Comparison of ENCODE assay signal across 8 cellular contexts in genomic region chr5:137629646-137630045, GRCh38.
DNase-seq lines count a peak whose midpoint lies in the region; ATAC-seq, FAIRE-seq and TF ChIP-seq lines count a peak whose summit lies in the region.

No MANE protein-coding gene starts in this region.

- BruUV-seq in OCI-LY7 (replicated peaks; lab: Mats Ljungman, UMichigan), result no TSS peak

- H3K36me3 ChIP-seq in BJ (ENCODE audit: control insufficient read depth, insufficient read depth, low read length) (no peaks in the 10 kb centered on the region), OCI-LY7 (ENCODE audit: insufficient read depth, low read length) (no peaks in the 10 kb centered on the region), bronchial epithelial cell (ENCODE audit: control insufficient read depth, insufficient read depth, low read length) (no peaks in the 10 kb centered on the region), keratinocyte (ENCODE audit: control insufficient read depth in 2 of 2, extremely low read depth in 1 of 2, insufficient read depth in 2 of 2, low read length in 2 of 2) (no peaks in the 10 kb centered on the region)

- H3K4me3 ChIP-seq in BJ (ENCODE audit: low read depth, low read length), result no peak overlapping the region
- no peak overlapping the region for H3K4me3 ChIP-seq in OCI-LY7 (ENCODE audit: low read depth, low read length, poor library complexity, severe bottlenecking)
- no peak overlapping the region for H3K4me3 ChIP-seq in bronchial epithelial cell (ENCODE audit: low read depth, low read length)
- H3K4me3 ChIP-seq in keratinocyte (ENCODE audit: control insufficient read depth in 2 of 3, extremely low read depth in 1 of 3, insufficient read depth in 2 of 3, low read depth in 1 of 3, low read length in 3 of 3), result no peak overlapping the region

- H3K4me2 ChIP-seq in OCI-LY7 (ENCODE audit: low read length) (no peak overlapping the region), keratinocyte (ENCODE audit: control insufficient read depth, extremely low read depth, insufficient read depth, low read depth, low read length) (peak overlapping the region; percentile 31)

- H3K79me2 ChIP-seq in OCI-LY7 (ENCODE audit: insufficient read depth, low read depth, low read length) (no peaks in the 10 kb centered on the region), keratinocyte (ENCODE audit: control insufficient read depth, insufficient read depth, low read length) (no peaks in the 10 kb centered on the region)

- H3K27me3 ChIP-seq in BJ (ENCODE audit: control insufficient read depth, insufficient read depth, low read length), result no peaks in the 10 kb centered on the region; the same call in 1 of the 2 replicates
- H3K27me3 ChIP-seq in bronchial epithelial cell (ENCODE audit: control insufficient read depth, insufficient read depth, low read length), result no peaks in the 10 kb centered on the region
- no peaks in the 10 kb centered on the region for H3K27me3 ChIP-seq in keratinocyte (ENCODE audit: control insufficient read depth, extremely low read depth, insufficient read depth, low read length)

- dilution Hi-C loops in keratinocyte (cut with MboI; ENCODE audit: extremely low pct_ligation_motif_present, low sequenced_read_pairs), result no loop called here

- peak; percentile 82 for TF ChIP-seq CTCF in BJ (IDR thresholded peaks at IDR 0.05; ENCODE audit: insufficient read depth, low read depth, low read length)
- TF ChIP-seq CTCF in GM13976 (IDR thresholded peaks at IDR 0.05; ENCODE audit: borderline replicate concordance, control extremely low read depth, extremely low read depth, insufficient read depth, missing control alignments), result peak; percentile 46
- peak; percentile 91 for TF ChIP-seq CTCF in OCI-LY7 (conservative IDR thresholded peaks at IDR 0.05; ENCODE audit: low read length)
- peak; percentile 75 for TF ChIP-seq CTCF in bronchial epithelial cell (IDR thresholded peaks at IDR 0.05; ENCODE audit: insufficient read depth, low read length, severe bottlenecking)
- TF ChIP-seq CTCF in keratinocyte (optimal IDR thresholded peaks at IDR 0.05 in 1 of 3, IDR thresholded peaks at IDR 0.05 in 1 of 3, conservative IDR thresholded peaks at IDR 0.05 in 1 of 3; ENCODE audit: extremely low read depth in 1 of 3, insufficient read depth in 2 of 3, low read length in 3 of 3), result peak; percentile 49 to 85 (median 77)

- intact Hi-C loops in OCI-LY7 (cut with micrococcal nuclease; ENCODE audit: unreplicated experiment), result loop anchor here (1.0 to 5.0 kb wide), 3 partner anchors 114 to 503 kb away; no protein-coding TSS in a partner anchor

- H2AFZ ChIP-seq in OCI-LY7 (ENCODE audit: low read length) (no peak overlapping the region), keratinocyte (ENCODE audit: control insufficient read depth, low read length) (peak overlapping the region; percentile 62)

- no peak overlapping the region for H3K27ac ChIP-seq in OCI-LY7 (ENCODE audit: low read depth, low read length, poor library complexity, severe bottlenecking)
- H3K27ac ChIP-seq in keratinocyte (ENCODE audit: control insufficient read depth, insufficient read depth, low read length), result peak overlapping the region; percentile 1

- POLR2A ChIA-PET in BJ (lab: Charles Lee) (no interaction called here), OCI-LY7 (lab: Charles Lee) (interaction anchor here (1.4 kb wide), 1 partner anchor 25 kb away, joined by 3 read pairs; no protein-coding TSS in a partner anchor)

- H3K9ac ChIP-seq in keratinocyte (ENCODE audit: control insufficient read depth, extremely low read depth, insufficient read depth, low read length), result no peak overlapping the region

- no peaks in the 10 kb centered on the region for H3K9me3 ChIP-seq in OCI-LY7 (ENCODE audit: low read length)
- H3K9me3 ChIP-seq in keratinocyte (ENCODE audit: control insufficient read depth, low read depth, low read length), result no peaks in the 10 kb centered on the region

- H3K9me1 ChIP-seq in keratinocyte (ENCODE audit: control insufficient read depth, extremely low read depth, insufficient read depth, low read length), result no peaks in the 10 kb centered on the region

- no peaks in the 10 kb centered on the region for H4K20me1 ChIP-seq in OCI-LY7 (ENCODE audit: insufficient read depth, low read length)
- H4K20me1 ChIP-seq in keratinocyte (ENCODE audit: control insufficient read depth, extremely low read depth, insufficient read depth, low read length), result no peaks in the 10 kb centered on the region

- in situ Hi-C loops in GM13976 (cut with MboI; ENCODE audit: low sequenced_read_pairs, unreplicated experiment), result no loop called here

- FAIRE-seq in bronchial epithelial cell (lab: Jason Lieb, UNC), result peak; percentile 58
- peak; percentile 90 for FAIRE-seq in keratinocyte (lab: Jason Lieb, UNC)

- H3K4me1 ChIP-seq in OCI-LY7 (ENCODE audit: insufficient read depth, low read length, poor library complexity, severe bottlenecking) (no peaks in the 10 kb centered on the region), keratinocyte (ENCODE audit: control insufficient read depth, extremely low read depth, insufficient read depth, low read length) (peaks cover 21% of the 10 kb centered on the region)

- CTCF ChIA-PET in BJ (lab: Yijun Ruan, JAX), result interaction anchor here (0.7 to 4.4 kb wide), 29 partner anchors 10 to 504 kb away, joined by 3 to 141 read pairs (median 5); partner anchors contain the start of genes KLHL3 and SPOCK1
- CTCF ChIA-PET in OCI-LY7 (lab: Charles Lee; ENCODE audit: unreplicated experiment), result interaction anchor here (1.2 to 2.6 kb wide), 2 partner anchors 31 to 112 kb away, joined by 4 to 12 read pairs; no protein-coding TSS in a partner anchor

- H3K9me2 ChIP-seq in OCI-LY7 (ENCODE audit: insufficient read depth, low read length), result no peaks in the 10 kb centered on the region

- no peak for ATAC-seq in HG03469 (IDR thresholded peaks at IDR 0.05; ENCODE audit: unreplicated experiment)

- DNase-seq in BJ (ENCODE audit: low read depth), result no peak
- DNase-seq in GM13976 (ENCODE audit: low spot score), result peak; percentile 82
- DNase-seq in HT-29 (ENCODE audit: low spot score), result peak; percentile 76
- peak; percentile 68 for DNase-seq in OCI-LY7 (ENCODE audit: low spot score)
- peak; percentile 62 for DNase-seq in bronchial epithelial cell (ENCODE audit: low read depth)
- peak; percentile 26 for DNase-seq in keratinocyte (ENCODE audit: low read depth, low spot score)
- DNase-seq in superior temporal gyrus (ENCODE audit: extremely low spot score), result peak; percentile 89
